8 cellular contexts compared by ENCODE assay signal in the genomic region with DNA sequence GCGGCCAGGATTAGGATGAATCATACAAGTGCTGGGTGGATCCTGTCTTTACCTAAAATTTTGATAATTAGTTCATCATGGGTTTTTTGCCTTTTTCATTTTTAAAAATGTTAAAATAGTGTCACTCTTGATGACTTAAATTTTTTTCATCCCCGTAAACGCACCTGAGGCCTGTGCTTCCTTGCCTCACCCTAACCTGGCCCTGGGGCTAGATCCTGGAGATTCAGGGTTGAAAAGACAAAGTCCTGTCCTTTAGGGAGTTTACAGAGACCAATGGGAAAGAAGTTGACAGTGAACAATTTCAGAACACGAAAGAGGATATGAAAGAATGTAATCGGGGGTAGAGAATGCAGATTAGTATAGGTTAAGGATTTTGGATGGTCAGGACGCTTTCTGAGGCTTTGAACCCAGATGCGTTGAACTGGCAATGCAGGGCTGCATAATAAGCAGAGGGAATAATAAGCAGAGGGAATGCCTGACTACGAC. TPM values are rescaled to one million over a fixed set of nuclear protein-coding genes. Genes with fewer than 3 reads are reported as not detected.
A peak's percentile ranks its signal among the peaks of the same experiment; 100 is the strongest.
DNase-seq lines count a peak whose midpoint lies in the region; ATAC-seq and TF ChIP-seq lines count a peak whose summit lies in the region.

No MANE protein-coding gene starts in this region.

- CTCF ChIA-PET in activated CD8-positive, alpha-beta T cell treated with anti-CD3 and anti-CD28 coated beads, Interleukin-2, amount 10 ng/mL, durations not matched to agents 7 days and 5 days (lab: Charles Lee): interaction anchor here (1.0 kb wide), 1 partner anchor 16 kb away, joined by 3 read pairs; no protein-coding TSS in a partner anchor

- intact Hi-C loops in upper lobe of right lung (cut with DNase I): no loop called here

- no peaks in the 10 kb centered on the region for H3K27me3 ChIP-seq in upper lobe of right lung

- H3K9me3 ChIP-seq in ES-I3 (ENCODE audit: control insufficient read depth, insufficient read depth, low read length): no peaks in the 10 kb centered on the region
- H3K9me3 ChIP-seq in upper lobe of right lung: no peaks in the 10 kb centered on the region

- ATAC-seq in GM19438 (IDR thresholded peaks at IDR 0.05; ENCODE audit: low read depth, unreplicated experiment) (peak; percentile 32), HG03460 (IDR thresholded peaks at IDR 0.05; ENCODE audit: unreplicated experiment) (peak; percentile 26), upper lobe of right lung (no peak)
- no peak for ATAC-seq in activated CD8-positive, alpha-beta T cell treated with anti-CD3 and anti-CD28 coated beads, Interleukin-2, amount 10 ng/mL, durations not matched to agents 7 days and 5 days

- DNase-seq in activated CD8-positive, alpha-beta T cell treated with anti-CD3 and anti-CD28 coated beads, Interleukin-2, amount 10 ng/mL, durations not matched to agents 7 days and 5 days: no peak
- DNase-seq in left kidney (ENCODE audit: low read depth, low spot score): peak; percentile 16
- no peak for DNase-seq in upper lobe of right lung
- no peak for DNase-seq in NCI-H1694 (lab: John Stamatoyannopoulos, UW)
- DNase-seq in hepatic stellate cell (ENCODE audit: low spot score): no peak

- H3K4me3 ChIP-seq in upper lobe of right lung: peak overlapping the region; percentile 94

- H3K27ac Mint-ChIP-seq in activated CD8-positive, alpha-beta T cell treated with anti-CD3 and anti-CD28 coated beads, Interleukin-2, amount 10 ng/mL, durations not matched to agents 7 days and 5 days: peak overlapping the region; percentile 97

- POLR2A ChIA-PET in activated CD8-positive, alpha-beta T cell treated with anti-CD3 and anti-CD28 coated beads, Interleukin-2, amount 10 ng/mL, durations not matched to agents 7 days and 5 days (lab: Charles Lee): interaction anchor here (0.6 to 3.5 kb wide), 3 partner anchors 12 to 185 kb away, joined by 3 to 48 read pairs (median 9); partner anchors contain the start of gene MTRF1L

- peaks cover 45% of the 10 kb centered on the region for H3K36me3 Mint-ChIP-seq in activated CD8-positive, alpha-beta T cell treated with anti-CD3 and anti-CD28 coated beads, Interleukin-2, amount 10 ng/mL, durations not matched to agents 7 days and 5 days (ENCODE audit: low read depth)

- peak overlapping the region; percentile 90 for H3K4me3 Mint-ChIP-seq in activated CD8-positive, alpha-beta T cell treated with anti-CD3 and anti-CD28 coated beads, Interleukin-2, amount 10 ng/mL, durations not matched to agents 7 days and 5 days

- H3K4me1 ChIP-seq in ES-I3 (ENCODE audit: insufficient read depth, low read length) (peaks cover 9% of the 10 kb centered on the region), upper lobe of right lung (peaks cover 24% of the 10 kb centered on the region)

- peak overlapping the region; percentile 95 for H3K27ac ChIP-seq in upper lobe of right lung

- no peaks in the 10 kb centered on the region for H3K27me3 Mint-ChIP-seq in activated CD8-positive, alpha-beta T cell treated with anti-CD3 and anti-CD28 coated beads, Interleukin-2, amount 10 ng/mL, durations not matched to agents 7 days and 5 days (ENCODE audit: low read depth)

- H3K36me3 ChIP-seq in ES-I3 (ENCODE audit: insufficient read depth, low read length): no peaks in the 10 kb centered on the region; the same call in 1 of the 2 replicates
- no peaks in the 10 kb centered on the region for H3K36me3 ChIP-seq in upper lobe of right lung

- no peaks in the 10 kb centered on the region for H3K9me3 Mint-ChIP-seq in activated CD8-positive, alpha-beta T cell treated with anti-CD3 and anti-CD28 coated beads, Interleukin-2, amount 10 ng/mL, durations not matched to agents 7 days and 5 days (ENCODE audit: insufficient read depth)

- no peak for TF ChIP-seq CTCF in upper lobe of right lung (IDR thresholded peaks at IDR 0.05)

- H3K4me1 Mint-ChIP-seq in activated CD8-positive, alpha-beta T cell treated with anti-CD3 and anti-CD28 coated beads, Interleukin-2, amount 10 ng/mL, durations not matched to agents 7 days and 5 days (ENCODE audit: low read depth): peaks cover 35% of the 10 kb centered on the region

- H3K9ac ChIP-seq in ES-I3 (ENCODE audit: low read depth, low read length): peak overlapping the region; percentile 99

RNA-seq across cellular contexts. Expression of gene FBXO5, which starts 1.6 kb away (rescaled TPM):
- total RNA-seq in activated CD8-positive, alpha-beta T cell treated with anti-CD3 and anti-CD28 coated beads, Interleukin-2, amount 10 ng/mL, durations not matched to agents 7 days and 5 days: 10 to 100 TPM; 72.3 to 73.9 TPM
- total RNA-seq in upper lobe of right lung: 4.9 TPM

RNA-seq across cellular contexts. Expression of gene MTRF1L, which starts 18.1 kb away (rescaled TPM):
- 10 to 100 TPM; 15.6 to 20.6 TPM for total RNA-seq in activated CD8-positive, alpha-beta T cell treated with anti-CD3 and anti-CD28 coated beads, Interleukin-2, amount 10 ng/mL, durations not matched to agents 7 days and 5 days
- 17.9 TPM for total RNA-seq in upper lobe of right lung

Comparison
In these comparisons a context has a peak if more than half of its experiments do, and no peak if none do; other contexts are left out.
1. ATAC-seq: peak in GM19438 (single experiment) and HG03460 (single experiment); none in activated CD8-positive, alpha-beta T cell treated with anti-CD3 and anti-CD28 coated beads, Interleukin-2, amount 10 ng/mL, durations not matched to agents 7 days and 5 days (single experiment) and upper lobe of right lung (single experiment).
2. RNA of gene FBXO5, which starts 1.6 kb away (total RNA-seq): 72.3 to 73.9 TPM in activated CD8-positive, alpha-beta T cell treated with anti-CD3 and anti-CD28 coated beads, Interleukin-2, amount 10 ng/mL, durations not matched to agents 7 days and 5 days; 4.9 TPM in upper lobe of right lung (single experiment); every median in the first group is over 10 times any median in the second.